In genomic region chr12:47184229-47184628, GRCh38 we compare ENCODE assay signal across 1 cellular context.
TF ChIP-seq lines count a peak whose summit lies in the region.

No MANE protein-coding gene starts in this region.

TF ChIP-seq in GM23338, 12 proteins besides CTCF, POLR2A, EP300 and RAD21 (continued from another document):
- no peak for TF ChIP-seq ETS1 (IDR thresholded peaks at IDR 0.05)
- no peak for TF ChIP-seq STAT1 (IDR thresholded peaks at IDR 0.05; ENCODE audit: unreplicated experiment)
- no peak for TF ChIP-seq EZH2 (IDR thresholded peaks at IDR 0.05; ENCODE audit: low read depth, unreplicated experiment)
- TF ChIP-seq CREB1 (CRISPR knock-in tag; IDR thresholded peaks at IDR 0.05; ENCODE audit: low read depth), result no peak
- TF ChIP-seq ZNF114 (CRISPR knock-in tag; IDR thresholded peaks at IDR 0.05), result no peak
